ENCODE assay signal across 8 cellular contexts in the genomic region with DNA sequence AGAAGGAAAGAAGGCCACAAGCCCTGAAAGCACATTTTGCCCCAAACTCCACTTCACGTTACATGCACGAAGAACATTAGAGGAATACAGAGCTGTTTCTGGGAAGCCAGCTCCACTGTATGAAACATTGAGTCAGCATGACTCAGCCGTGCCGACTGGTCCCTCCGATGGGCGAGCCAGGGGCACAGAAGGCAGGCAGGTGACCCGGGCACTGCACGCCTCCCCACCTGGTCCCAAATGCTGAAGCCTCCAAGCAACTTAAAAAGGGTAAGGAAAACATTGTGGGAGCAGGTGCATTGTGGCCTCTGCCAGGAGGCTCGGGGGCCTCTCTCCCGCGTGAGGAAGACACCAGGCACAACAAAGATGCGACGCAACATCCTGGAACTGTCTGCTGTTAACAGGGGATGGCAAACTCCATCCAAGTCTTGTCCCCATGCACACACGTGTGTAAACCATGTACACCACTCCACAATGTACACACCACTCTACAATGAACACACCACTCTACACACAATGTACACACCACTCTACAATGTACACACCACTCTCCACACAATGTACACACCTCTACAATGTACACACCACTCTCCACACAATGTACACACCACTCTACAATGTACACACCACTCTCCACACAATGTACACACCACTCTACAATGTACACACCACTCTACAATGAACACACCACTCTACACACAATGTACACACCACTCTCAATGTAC.
A peak's percentile ranks its signal among the peaks of the same experiment; 100 is the strongest.
DNase-seq lines count a peak whose midpoint lies in the region; ATAC-seq, FAIRE-seq and TF ChIP-seq lines count a peak whose summit lies in the region.
"Not testable (repeated sequence)": the region's sequence is repeated elsewhere in the genome, so short reads cannot be mapped to it uniquely, and the experiment has no call there.

No MANE protein-coding gene starts in this region.

- CTCF ChIA-PET in A549 (lab: Yijun Ruan, JAX): interaction anchor here (1.3 kb wide), 1 partner anchor 136 kb away, joined by 4 read pairs; no protein-coding TSS in a partner anchor
- CTCF ChIA-PET in WTC11 (lab: Charles Lee): not testable (repeated sequence)

- POLR2A ChIA-PET in A549 (lab: Yijun Ruan, JAX): interaction anchor here (0.8 kb wide), 1 partner anchor 120 kb away, joined by 6 read pairs; a partner anchor contains a TSS
- POLR2A ChIA-PET in WTC11 (lab: Charles Lee): not testable (repeated sequence)

- not testable (repeated sequence) for H3K9me2 ChIP-seq in GM23248 (ENCODE audit: insufficient read depth)

- H3K4me3 Mint-ChIP-seq in WTC11: not testable (repeated sequence)

- peak overlapping the region; percentile 77 for H3K9ac ChIP-seq in GM23248

- not testable (repeated sequence) for H4K20me1 ChIP-seq in GM23248 (ENCODE audit: insufficient read depth)

- H3K4me3 ChIP-seq in A549; GM23248; ascending aorta; fibroblast of villous mesenchyme (ENCODE audit: low read depth, low read length): not testable (repeated sequence)

- H3K27me3 ChIP-seq in GM23248 (replicated peaks; ENCODE audit: insufficient read depth); ascending aorta: not testable (repeated sequence)

- not testable (repeated sequence) for FAIRE-seq in A549 (lab: Jason Lieb, UNC)

- DNase-seq in A549 (ENCODE audit: low read depth in 1 of 2, low spot score in 1 of 2): peak; percentile 65 to 81
- DNase-seq in GM23248: peak; percentile 94
- peak; percentile 83 for DNase-seq in NCI-H460 (ENCODE audit: extremely low read depth, low read depth)
- DNase-seq in WTC11 (ENCODE audit: low spot score): peak; percentile 3
- DNase-seq in ascending aorta (ENCODE audit: low spot score in 2 of 2): peak; percentile 47 to 83
- DNase-seq in fibroblast of villous mesenchyme (ENCODE audit: low read depth): peak; percentile 69
- DNase-seq in mesenteric fat pad (ENCODE audit: low spot score): peak; percentile 87
- DNase-seq in stimulated activated CD4-positive, alpha-beta T cell treated with anti-CD3 and anti-CD28 coated beads, Interleukin-4, amount 100 ng/mL, for 24 hours: peak; percentile 65

- H2AFZ ChIP-seq in GM23248: peak overlapping the region; percentile 64; the same call in 1 of the 2 replicates

- 0 out of 5 replicates have a peak, but pooled peaks of 1 of the 2 experiments have one; percentile 24 for TF ChIP-seq EP300 in A549 (IDR thresholded peaks at IDR 0.05)

- peaks cover 68% of the 10 kb centered on the region for H3K4me1 ChIP-seq in A549
- H3K4me1 ChIP-seq in GM23248 (ENCODE audit: insufficient read depth): peaks cover 28% of the 10 kb centered on the region
- H3K4me1 ChIP-seq in ascending aorta: peaks cover 11 to 29% of the 10 kb centered on the region in 2 donors

- ATAC-seq in A549: peak; percentile 70 to 76
- not testable (repeated sequence) for ATAC-seq in WTC11

- H3K9me3 Mint-ChIP-seq in WTC11: not testable (repeated sequence)

- not testable (repeated sequence) for TF ChIP-seq RAD21 in A549 (conservative IDR thresholded peaks at IDR 0.05 in 1 of 2, IDR thresholded peaks at IDR 0.05 in 1 of 2)

- not testable (repeated sequence) for TF ChIP-seq POLR2A in A549 (IDR thresholded peaks at IDR 0.05; ENCODE audit: low read length)

- H3F3A ChIP-seq in GM23248 (ENCODE audit: insufficient read depth): peaks cover 12% of the 10 kb centered on the region; the same call in 1 of the 2 replicates

- peak overlapping the region; percentile 65 for H3K4me2 ChIP-seq in A549
- peak overlapping the region; percentile 43 for H3K4me2 ChIP-seq in GM23248 (ENCODE audit: unreplicated experiment)

- not testable (repeated sequence) for H3K9me3 ChIP-seq in A549; GM23248 (ENCODE audit: low read depth); ascending aorta

- not testable (repeated sequence) for TF ChIP-seq CTCF in A549 (IDR thresholded peaks at IDR 0.05); WTC11 (IDR thresholded peaks at IDR 0.05); ascending aorta (IDR thresholded peaks at IDR 0.05); fibroblast of villous mesenchyme (IDR thresholded peaks at IDR 0.05; ENCODE audit: insufficient read depth, low read depth, low read length)

- H3K4me1 Mint-ChIP-seq in WTC11: not testable (repeated sequence)

- not testable (repeated sequence) for H3K27me3 Mint-ChIP-seq in WTC11 (ENCODE audit: low read depth)

- intact Hi-C loops in ascending aorta (cut with DNase I): not testable (repeated sequence)

- WGBS in A549 (ENCODE audit: missing lambda C conversion rate): 21% methylated on average over 13 of the region's 14 CpGs
- WGBS in GM23248 (ENCODE audit: low coverage in 1 of 2, low lambda C conversion rate in 2 of 2, missing lambda C conversion rate in 2 of 2), 2 experiments: 32 to 34% methylated on average over 14 of the region's 14 CpGs

- not testable (repeated sequence) for H3K36me3 Mint-ChIP-seq in WTC11

- H3K27ac Mint-ChIP-seq in WTC11: not testable (repeated sequence)

- in situ Hi-C loops in GM23248 (cut with MboI): not testable (repeated sequence)

- 0 out of 2 replicates have a peak, but pooled peaks cover 14% of the 10 kb centered on the region for H3K79me2 ChIP-seq in GM23248 (ENCODE audit: insufficient read depth)

- H3K27ac ChIP-seq in A549 (peak overlapping the region; percentile 97 to 99), GM23248 (peak overlapping the region; percentile 92), ascending aorta (peak overlapping the region; percentile 4 to 51)

- not testable (repeated sequence) for H3K36me3 ChIP-seq in GM23248 (ENCODE audit: low read depth); ascending aorta

TF ChIP-seq in A549, 52 proteins besides CTCF, POLR2A, EP300 and RAD21 (continues in another document):
- peak; percentile 71 for TF ChIP-seq FOSL2 (IDR thresholded peaks at IDR 0.05)
- TF ChIP-seq FOSL2 (CRISPR knock-in tag; IDR thresholded peaks at IDR 0.05): peak; percentile 87
- TF ChIP-seq JUNB (IDR thresholded peaks at IDR 0.05): peak; percentile 60
- TF ChIP-seq MAFK (IDR thresholded peaks at IDR 0.05; ENCODE audit: partially characterized antibody): peak; percentile 92
- peak; percentile 92 for TF ChIP-seq KDM1A (IDR thresholded peaks at IDR 0.05; ENCODE audit: low read depth)
- TF ChIP-seq HOXB13 (CRISPR knock-in tag; IDR thresholded peaks at IDR 0.05; ENCODE audit: low read depth): peak; percentile 77
- TF ChIP-seq NFE2L2 (conservative IDR thresholded peaks at IDR 0.05; ENCODE audit: low read length): peak; percentile 73
- TF ChIP-seq, protein P1, sequence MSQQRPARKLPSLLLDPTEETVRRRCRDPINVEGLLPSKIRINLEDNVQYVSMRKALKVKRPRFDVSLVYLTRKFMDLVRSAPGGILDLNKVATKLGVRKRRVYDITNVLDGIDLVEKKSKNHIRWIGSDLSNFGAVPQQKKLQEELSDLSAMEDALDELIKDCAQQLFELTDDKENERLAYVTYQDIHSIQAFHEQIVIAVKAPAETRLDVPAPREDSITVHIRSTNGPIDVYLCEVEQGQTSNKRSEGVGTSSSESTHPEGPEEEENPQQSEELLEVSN (IDR thresholded peaks at IDR 0.05; ENCODE audit: borderline replicate concordance, low read depth): peak; percentile 58; the same call in 1 of the 2 replicates
- TF ChIP-seq, protein P2, sequence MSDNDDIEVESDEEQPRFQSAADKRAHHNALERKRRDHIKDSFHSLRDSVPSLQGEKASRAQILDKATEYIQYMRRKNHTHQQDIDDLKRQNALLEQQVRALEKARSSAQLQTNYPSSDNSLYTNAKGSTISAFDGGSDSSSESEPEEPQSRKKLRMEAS (IDR thresholded peaks at IDR 0.05): peak; percentile 83
- TF ChIP-seq, protein P3, sequence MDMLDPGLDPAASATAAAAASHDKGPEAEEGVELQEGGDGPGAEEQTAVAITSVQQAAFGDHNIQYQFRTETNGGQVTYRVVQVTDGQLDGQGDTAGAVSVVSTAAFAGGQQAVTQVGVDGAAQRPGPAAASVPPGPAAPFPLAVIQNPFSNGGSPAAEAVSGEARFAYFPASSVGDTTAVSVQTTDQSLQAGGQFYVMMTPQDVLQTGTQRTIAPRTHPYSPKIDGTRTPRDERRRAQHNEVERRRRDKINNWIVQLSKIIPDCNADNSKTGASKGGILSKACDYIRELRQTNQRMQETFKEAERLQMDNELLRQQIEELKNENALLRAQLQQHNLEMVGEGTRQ (IDR thresholded peaks at IDR 0.05): 0 out of 2 replicates have a peak, but pooled peaks have one; percentile 20

Comparison
In these comparisons a context has a peak if more than half of its experiments do, and no peak if none do; other contexts are left out.
1. DNase-seq: peak in every context shown above with its lines; median percentile 94 in GM23248; 87 in mesenteric fat pad; 83 in NCI-H460; 73 in A549; 69 in fibroblast of villous mesenchyme; 65 in ascending aorta; 65 in stimulated activated CD4-positive, alpha-beta T cell treated with anti-CD3 and anti-CD28 coated beads, Interleukin-4, amount 100 ng/mL, for 24 hours; 3 in WTC11.
2. H3K27ac ChIP-seq: peak in every context shown above with its lines; median percentile 98 in A549; 92 in GM23248; 28 in ascending aorta.